ENCODE assay signal across 1 cellular context in the genomic region with DNA sequence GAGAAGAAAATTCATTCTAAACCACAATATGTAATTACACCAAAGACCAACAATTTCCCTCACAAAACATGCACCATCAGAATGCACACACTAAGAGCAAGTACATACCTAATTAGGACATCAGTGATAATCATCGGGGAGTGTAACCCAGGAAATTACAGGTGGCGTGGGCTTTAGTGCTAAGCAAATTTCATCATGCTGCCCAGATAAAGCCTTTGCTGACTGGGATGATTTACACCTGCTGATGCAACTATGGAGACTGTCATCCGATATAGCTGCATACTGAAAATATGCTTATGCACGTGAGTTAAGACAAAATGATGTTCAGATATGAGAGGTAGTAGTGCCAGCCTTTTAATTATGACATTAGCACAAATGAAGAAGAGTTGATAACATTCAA.
TF ChIP-seq lines count a peak whose summit lies in the region.

No MANE protein-coding gene starts in this region.

TF ChIP-seq in K562, 482 proteins besides CTCF, POLR2A, EP300 and RAD21 (continued from another document):
- TF ChIP-seq ZNF318 (IDR thresholded peaks at IDR 0.05; ENCODE audit: borderline replicate concordance in 1 of 2, low read depth in 1 of 2) = peak in 1 of 2 experiments; percentile 96; a peak in 2 of 4 replicates
- TF ChIP-seq BCL6 (CRISPR knock-in tag; IDR thresholded peaks at IDR 0.05) = no peak
- TF ChIP-seq MIER1 (IDR thresholded peaks at IDR 0.05; ENCODE audit: low read depth) = no peak
- TF ChIP-seq SOX6 (IDR thresholded peaks at IDR 0.05) = peak; percentile 77
- TF ChIP-seq ZNF57 (CRISPR knock-in tag; IDR thresholded peaks at IDR 0.05) = no peak
- TF ChIP-seq LEF1 (IDR thresholded peaks at IDR 0.05) = peak; percentile 27; the same call in 1 of the 2 replicates
- TF ChIP-seq JUND (IDR thresholded peaks at IDR 0.05; ENCODE audit: borderline replicate concordance, low read depth, low read length) = peak; percentile 81
- TF ChIP-seq JUND (tag; IDR thresholded peaks at IDR 0.05; ENCODE audit: borderline replicate concordance, low read depth, low read length) = peak; percentile 52; the same call in 1 of the 3 replicates
- TF ChIP-seq ZNF124 (CRISPR knock-in tag; IDR thresholded peaks at IDR 0.05) = no peak
- TF ChIP-seq TAL1 (IDR thresholded peaks at IDR 0.05) = no peak; the same call in 1 of the 2 replicates
- no peak for TF ChIP-seq FOXA3 (CRISPR knock-in tag; conservative IDR thresholded peaks at IDR 0.05 in 1 of 2, IDR thresholded peaks at IDR 0.05 in 1 of 2)
- TF ChIP-seq GMEB1 (CRISPR knock-in tag; IDR thresholded peaks at IDR 0.05) = no peak
- peak; percentile 60; the same call in 1 of the 2 replicates for TF ChIP-seq CXXC5 (CRISPR knock-in tag; IDR thresholded peaks at IDR 0.05)
- 0 out of 2 replicates have a peak, but pooled peaks have one; percentile 26 for TF ChIP-seq ZNF589 (CRISPR knock-in tag; IDR thresholded peaks at IDR 0.05; ENCODE audit: low read depth)
- 0 out of 2 replicates have a peak, but pooled peaks have one; percentile 40 for TF ChIP-seq ETV1 (tag; conservative IDR thresholded peaks at IDR 0.05; ENCODE audit: low read depth)
- TF ChIP-seq PURB (CRISPR knock-in tag; IDR thresholded peaks at IDR 0.05; ENCODE audit: low read depth) = no peak
- TF ChIP-seq THAP7 (CRISPR knock-in tag; IDR thresholded peaks at IDR 0.05) = no peak
- peak; percentile 81; the same call in 1 of the 2 replicates for TF ChIP-seq ATF7 (IDR thresholded peaks at IDR 0.05)
- no peak for TF ChIP-seq FUS (optimal IDR thresholded peaks at IDR 0.05; ENCODE audit: low read depth, low read length)
- TF ChIP-seq ZNF274 (IDR thresholded peaks at IDR 0.05; ENCODE audit: borderline replicate concordance, low read depth, low read length) = no peak
- TF ChIP-seq ZKSCAN1 (IDR thresholded peaks at IDR 0.05; ENCODE audit: low read depth, low read length) = no peak
- TF ChIP-seq, protein P1, sequence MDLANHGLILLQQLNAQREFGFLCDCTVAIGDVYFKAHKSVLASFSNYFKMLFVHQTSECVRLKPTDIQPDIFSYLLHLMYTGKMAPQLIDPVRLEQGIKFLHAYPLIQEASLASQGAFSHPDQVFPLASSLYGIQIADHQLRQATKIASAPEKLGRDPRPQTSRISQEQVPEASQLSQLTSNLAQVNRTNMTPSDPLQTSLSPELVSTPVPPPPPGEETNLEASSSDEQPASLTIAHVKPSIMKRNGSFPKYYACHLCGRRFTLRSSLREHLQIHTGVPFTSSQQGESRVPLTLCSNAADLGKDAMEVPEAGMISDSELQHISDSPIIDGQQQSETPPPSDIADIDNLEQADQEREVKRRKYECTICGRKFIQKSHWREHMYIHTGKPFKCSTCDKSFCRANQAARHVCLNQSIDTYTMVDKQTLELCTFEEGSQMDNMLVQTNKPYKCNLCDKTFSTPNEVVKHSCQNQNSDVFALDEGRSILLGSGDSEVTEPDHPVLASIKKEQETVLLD (IDR thresholded peaks at IDR 0.05) = no peak
- TF ChIP-seq NFRKB (IDR thresholded peaks at IDR 0.05; ENCODE audit: low read depth) = no peak
- TF ChIP-seq, protein P2, sequence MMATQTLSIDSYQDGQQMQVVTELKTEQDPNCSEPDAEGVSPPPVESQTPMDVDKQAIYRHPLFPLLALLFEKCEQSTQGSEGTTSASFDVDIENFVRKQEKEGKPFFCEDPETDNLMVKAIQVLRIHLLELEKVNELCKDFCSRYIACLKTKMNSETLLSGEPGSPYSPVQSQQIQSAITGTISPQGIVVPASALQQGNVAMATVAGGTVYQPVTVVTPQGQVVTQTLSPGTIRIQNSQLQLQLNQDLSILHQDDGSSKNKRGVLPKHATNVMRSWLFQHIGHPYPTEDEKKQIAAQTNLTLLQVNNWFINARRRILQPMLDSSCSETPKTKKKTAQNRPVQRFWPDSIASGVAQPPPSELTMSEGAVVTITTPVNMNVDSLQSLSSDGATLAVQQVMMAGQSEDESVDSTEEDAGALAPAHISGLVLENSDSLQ (IDR thresholded peaks at IDR 0.05) = peak; percentile 92
- no peak for TF ChIP-seq PATZ1 (CRISPR knock-in tag; IDR thresholded peaks at IDR 0.05; ENCODE audit: borderline replicate concordance)
- TF ChIP-seq ESRRA (IDR thresholded peaks at IDR 0.05; ENCODE audit: borderline replicate concordance, low read depth) = no peak
- TF ChIP-seq CEBPG (CRISPR knock-in tag; IDR thresholded peaks at IDR 0.05) = peak; percentile 76
- peak; percentile 94 to 98 for TF ChIP-seq CEBPG (tag; conservative IDR thresholded peaks at IDR 0.05 in 1 of 2, IDR thresholded peaks at IDR 0.05 in 1 of 2)
- TF ChIP-seq, protein P3, sequence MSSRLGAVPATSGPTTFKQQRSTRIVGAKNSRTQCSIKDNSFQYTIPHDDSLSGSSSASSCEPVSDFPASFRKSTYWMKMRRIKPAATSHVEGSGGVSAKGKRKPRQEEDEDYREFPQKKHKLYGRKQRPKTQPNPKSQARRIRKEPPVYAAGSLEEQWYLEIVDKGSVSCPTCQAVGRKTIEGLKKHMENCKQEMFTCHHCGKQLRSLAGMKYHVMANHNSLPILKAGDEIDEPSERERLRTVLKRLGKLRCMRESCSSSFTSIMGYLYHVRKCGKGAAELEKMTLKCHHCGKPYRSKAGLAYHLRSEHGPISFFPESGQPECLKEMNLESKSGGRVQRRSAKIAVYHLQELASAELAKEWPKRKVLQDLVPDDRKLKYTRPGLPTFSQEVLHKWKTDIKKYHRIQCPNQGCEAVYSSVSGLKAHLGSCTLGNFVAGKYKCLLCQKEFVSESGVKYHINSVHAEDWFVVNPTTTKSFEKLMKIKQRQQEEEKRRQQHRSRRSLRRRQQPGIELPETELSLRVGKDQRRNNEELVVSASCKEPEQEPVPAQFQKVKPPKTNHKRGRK (tag; IDR thresholded peaks at IDR 0.05) = no peak
- TF ChIP-seq, protein P4, sequence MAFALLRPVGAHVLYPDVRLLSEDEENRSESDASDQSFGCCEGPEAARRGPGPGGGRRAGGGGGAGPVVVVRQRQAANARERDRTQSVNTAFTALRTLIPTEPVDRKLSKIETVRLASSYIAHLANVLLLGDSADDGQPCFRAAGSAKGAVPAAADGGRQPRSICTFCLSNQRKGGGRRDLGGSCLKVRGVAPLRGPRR (CRISPR knock-in tag; IDR thresholded peaks at IDR 0.05) = no peak
- TF ChIP-seq ZEB2 (IDR thresholded peaks at IDR 0.05) = peak; percentile 88
- TF ChIP-seq BHLHE40 (IDR thresholded peaks at IDR 0.05; ENCODE audit: low read length) = peak; percentile 74
- no peak for TF ChIP-seq ZNF583 (CRISPR knock-in tag; IDR thresholded peaks at IDR 0.05)
- no peak for TF ChIP-seq NUFIP1 (IDR thresholded peaks at IDR 0.05; ENCODE audit: partially characterized antibody)
- peak; percentile 73 for TF ChIP-seq CEBPB (tag; IDR thresholded peaks at IDR 0.05)
- no peak for TF ChIP-seq ZNF12 (CRISPR knock-in tag; IDR thresholded peaks at IDR 0.05)
